ENCODE assay signal across 8 cellular contexts in genomic region chr12:51863921-51864700, GRCh38. TPM values are rescaled to one million over a fixed set of nuclear protein-coding genes. Genes with fewer than 3 reads are reported as not detected.
A peak's percentile ranks its signal among the peaks of the same experiment; 100 is the strongest.
DNase-seq lines count a peak whose midpoint lies in the region; ATAC-seq and TF ChIP-seq lines count a peak whose summit lies in the region.

No MANE protein-coding gene starts in this region.

- no peak for TF ChIP-seq EP300 in upper lobe of left lung (IDR thresholded peaks at IDR 0.05)

- no peak for TF ChIP-seq POLR2A in upper lobe of left lung (IDR thresholded peaks at IDR 0.05)

- 16% methylated on average over 38 of the region's 49 CpGs; no CpG with 5 or more reads in 1 of the 2 donors for WGBS in upper lobe of left lung, 2 donors

- CTCF ChIA-PET in naive thymus-derived CD4-positive, alpha-beta T cell (lab: Charles Lee): no interaction called here

- peak; percentile 29 for DNase-seq in Ammon's horn (ENCODE audit: low spot score)
- peak; percentile 49 for DNase-seq in NCI-H2171 treated with DMSO at 0.1 percent for 48 hours (lab: John Stamatoyannopoulos, UW)
- DNase-seq in dermis blood vessel endothelial cell: peak; percentile 31
- peak in 2 of 9 donors; percentile 13 to 25 for DNase-seq in naive thymus-derived CD4-positive, alpha-beta T cell
- DNase-seq in upper lobe of left lung: peak in 1 of 2 donors; percentile 82
- DNase-seq in middle frontal gyrus (ENCODE audit: extremely low spot score, low spot score): no peak

- peaks cover 44 to 63% (median 60%) of the 10 kb centered on the region in 5 donors for H3K27me3 Mint-ChIP-seq in naive thymus-derived CD4-positive, alpha-beta T cell

- H3K4me3 ChIP-seq in naive thymus-derived CD4-positive, alpha-beta T cell (ENCODE audit: low read length): peak overlapping the region; percentile 39
- peak overlapping the region in 3 of 4 donors; percentile 16 to 29 (median 27) for H3K4me3 ChIP-seq in upper lobe of left lung

- intact Hi-C loops in naive thymus-derived CD4-positive, alpha-beta T cell (cut with micrococcal nuclease): no loop called here

- no peak for TF ChIP-seq CTCF in upper lobe of left lung (IDR thresholded peaks at IDR 0.05)

- POLR2A ChIA-PET in naive thymus-derived CD4-positive, alpha-beta T cell (lab: Charles Lee): interaction anchor here (0.5 to 1.1 kb wide), 2 partner anchors 9 to 540 kb away, joined by 3 to 4 read pairs; no protein-coding TSS in a partner anchor

- H3K4me1 ChIP-seq in naive thymus-derived CD4-positive, alpha-beta T cell (ENCODE audit: control insufficient read depth in 2 of 2, insufficient read depth in 2 of 2, low read length in 2 of 2): no peaks in the 10 kb centered on the region
- peaks cover 19 to 33% (median 21%) of the 10 kb centered on the region in 4 donors for H3K4me1 ChIP-seq in upper lobe of left lung

- H3K9me3 Mint-ChIP-seq in naive thymus-derived CD4-positive, alpha-beta T cell: no peaks in the 10 kb centered on the region

- peak overlapping the region in 9 of 10 donors; percentile 41 to 75 (median 56) for H3K4me3 Mint-ChIP-seq in naive thymus-derived CD4-positive, alpha-beta T cell

- no peaks in the 10 kb centered on the region for H3K36me3 Mint-ChIP-seq in naive thymus-derived CD4-positive, alpha-beta T cell

- no peaks in the 10 kb centered on the region for H3K9me3 ChIP-seq in naive thymus-derived CD4-positive, alpha-beta T cell (ENCODE audit: control insufficient read depth in 2 of 3, low read length in 3 of 3)
- H3K9me3 ChIP-seq in upper lobe of left lung: no peaks in the 10 kb centered on the region

- H3K27me3 ChIP-seq in naive thymus-derived CD4-positive, alpha-beta T cell (ENCODE audit: control insufficient read depth in 2 of 2, insufficient read depth in 2 of 2, low read length in 2 of 2): peaks cover 4 to 32% of the 10 kb centered on the region in 2 donors
- H3K27me3 ChIP-seq in upper lobe of left lung: peaks cover 0 to 24% (median 11%) of the 10 kb centered on the region in 4 donors

- no peaks in the 10 kb centered on the region for H3K36me3 ChIP-seq in naive thymus-derived CD4-positive, alpha-beta T cell (ENCODE audit: control insufficient read depth in 2 of 3, insufficient read depth in 3 of 3, low read length in 3 of 3)
- no peaks in the 10 kb centered on the region for H3K36me3 ChIP-seq in upper lobe of left lung

- no peak overlapping the region for H3K27ac ChIP-seq in naive thymus-derived CD4-positive, alpha-beta T cell (ENCODE audit: low read depth, low read length)
- H3K27ac ChIP-seq in upper lobe of left lung: no peak overlapping the region

- peaks cover 2 to 20% (median 12%) of the 10 kb centered on the region in 7 donors for H3K4me1 Mint-ChIP-seq in naive thymus-derived CD4-positive, alpha-beta T cell

- peak; percentile 78 for ATAC-seq in naive thymus-derived CD4-positive, alpha-beta T cell
- ATAC-seq in upper lobe of left lung (ENCODE audit: low FRiP score in 2 of 2) (peak; percentile 19 to 46), HG02840 (IDR thresholded peaks at IDR 0.05; ENCODE audit: low FRiP score, unreplicated experiment) (no peak), HG03175 (IDR thresholded peaks at IDR 0.05; ENCODE audit: unreplicated experiment) (no peak)

- no peak overlapping the region for H3K27ac Mint-ChIP-seq in naive thymus-derived CD4-positive, alpha-beta T cell

RNA-seq across cellular contexts. Expression of gene FIGNL2, which starts 15.6 kb away (rescaled TPM):
- 0.74 and 1.2 TPM in 2 replicates for total RNA-seq in dermis blood vessel endothelial cell
- total RNA-seq in naive thymus-derived CD4-positive, alpha-beta T cell: 1 to 10 TPM in 4 of 5 experiments, under 1 TPM in 1; 0.22 to 2.1 (median 1.5) TPM
- polyA plus RNA-seq in naive thymus-derived CD4-positive, alpha-beta T cell: under 1 TPM in 1 of 2 donors, not detected in 1; 0.07 TPM
- total RNA-seq in upper lobe of left lung: 1 to 10 TPM in 2 of 6 donors, under 1 TPM in 3, not detected in 1; 0.22 to 1.5 (median 0.39) TPM

RNA-seq across cellular contexts. Expression of gene ANKRD33, which starts 23.8 kb away (rescaled TPM):
- total RNA-seq in dermis blood vessel endothelial cell: 0.19 TPM in 1 of 2 replicates, not detected in the other
- not detected for total RNA-seq in naive thymus-derived CD4-positive, alpha-beta T cell
- not detected for polyA plus RNA-seq in naive thymus-derived CD4-positive, alpha-beta T cell
- total RNA-seq in upper lobe of left lung: not detected

RNA-seq across cellular contexts. Expression of gene ACVRL1, which starts 43.2 kb away (rescaled TPM):
- 680 and 721 TPM in 2 replicates for total RNA-seq in dermis blood vessel endothelial cell
- under 1 TPM in 2 of 5 experiments, not detected in 3; 0.64 to 0.70 TPM for total RNA-seq in naive thymus-derived CD4-positive, alpha-beta T cell
- not detected for polyA plus RNA-seq in naive thymus-derived CD4-positive, alpha-beta T cell
- total RNA-seq in upper lobe of left lung: 100 to 1,000 TPM in 4 of 6 donors, 10 to 100 TPM in 2; 62.9 to 265 (median 180) TPM

Comparison
In these comparisons a context has a peak if more than half of its experiments do, and no peak if none do; other contexts are left out.
1. ATAC-seq: peak in naive thymus-derived CD4-positive, alpha-beta T cell (single experiment) and upper lobe of left lung (2 of 2); none in HG02840 (single experiment) and HG03175 (single experiment).
2. RNA of gene ACVRL1, which starts 43.2 kb away (total RNA-seq): 680 to 721 TPM in dermis blood vessel endothelial cell and 62.9 to 265 TPM in upper lobe of left lung; 0.64 to 0.70 TPM in naive thymus-derived CD4-positive, alpha-beta T cell; every median in the first group is over 10 times any median in the second.